In genomic region chr6:5214570-5215052, GRCh38 we compare ENCODE assay signal across 8 cellular contexts. TPM values are rescaled to one million over a fixed set of nuclear protein-coding genes. Genes with fewer than 3 reads are reported as not detected.
DNase-seq lines count a peak whose midpoint lies in the region; ATAC-seq, FAIRE-seq and TF ChIP-seq lines count a peak whose summit lies in the region.

No MANE protein-coding gene starts in this region.

- H3K79me2 ChIP-seq in HCT116 (ENCODE audit: insufficient read depth, low read length): no peaks in the 10 kb centered on the region

- H3K27ac ChIP-seq in HCT116 (ENCODE audit: low read depth, low read length): no peak overlapping the region
- H3K27ac ChIP-seq in gastrocnemius medialis: no peak overlapping the region

- peaks cover 18% of the 10 kb centered on the region for H3K36me3 ChIP-seq in BE2C
- H3K36me3 ChIP-seq in HCT116 (ENCODE audit: control insufficient read depth in 1 of 2, insufficient read depth in 2 of 2, low read length in 2 of 2): peaks cover 2 to 5% of the 10 kb centered on the region in 2 experiments; a peak in 1 of 4 replicates
- peaks cover 0 to 5% of the 10 kb centered on the region in 2 donors for H3K36me3 ChIP-seq in gastrocnemius medialis

- no peak overlapping the region for H3K4me2 ChIP-seq in HCT116 (ENCODE audit: low read length)

- H3K27me3 ChIP-seq in BE2C (no peaks in the 10 kb centered on the region), HCT116 (ENCODE audit: insufficient read depth, low read length) (no peaks in the 10 kb centered on the region), gastrocnemius medialis (no peaks in the 10 kb centered on the region)

- ATAC-seq in HCT116 (peak; percentile 98), gastrocnemius medialis (no peak), GM19324 (IDR thresholded peaks at IDR 0.05; ENCODE audit: low FRiP score, unreplicated experiment) (no peak)

- no peaks in the 10 kb centered on the region for H3K9me2 ChIP-seq in HCT116 (ENCODE audit: insufficient read depth)

- no peak overlapping the region for H3K9ac ChIP-seq in HCT116 (ENCODE audit: low read length)

- in situ Hi-C loops in gastrocnemius medialis (cut with MboI; ENCODE audit: low sequenced_read_pairs in 4 of 4): no loop called here

- H4K20me1 ChIP-seq in HCT116 (ENCODE audit: insufficient read depth): no peaks in the 10 kb centered on the region

- DNase-seq in BE2C (peak; percentile 69), HCT116 (ENCODE audit: low read depth, low spot score) (peak; percentile 4), globus pallidus (ENCODE audit: low spot score) (peak; percentile 54), gastrocnemius medialis (no peak), activated gamma-delta T cell treated with Interleukin-2 at 50 U/mL for 16 hours (no peak), GM12892 (ENCODE audit: insufficient read length) (no peak)

- BruUV-seq in HCT116 (replicated peaks; lab: Mats Ljungman, UMichigan): no TSS peak

- POLR2A ChIA-PET in HCT116 (lab: Charles Lee): no interaction called here

- intact Hi-C loops in HCT116 (cut with micrococcal nuclease): loop anchor here (1.0 to 2.0 kb wide), 3 partner anchors 89 to 188 kb away; no protein-coding TSS in a partner anchor
- intact Hi-C loops in gastrocnemius medialis (cut with DNase I; ENCODE audit: low total_unique reads): loop anchor here (1.0 to 5.0 kb wide), 2 partner anchors 89 to 188 kb away; no protein-coding TSS in a partner anchor

- no peaks in the 10 kb centered on the region for H3K9me3 ChIP-seq in BE2C
- H3K9me3 ChIP-seq in HCT116 (ENCODE audit: control insufficient read depth in 1 of 2, insufficient read depth in 1 of 2, low read depth in 1 of 2, low read length in 2 of 2): no peaks in the 10 kb centered on the region
- H3K9me3 ChIP-seq in gastrocnemius medialis: no peaks in the 10 kb centered on the region

- RAD21 ChIA-PET in HCT116 (lab: Charles Lee; ENCODE audit: low non-redundant PET in 1 of 2, low total read pairs in 2 of 2, uncharacterized antibody in 2 of 2, unreplicated experiment in 2 of 2): no interaction called here

- CTCF ChIA-PET in HCT116 (lab: Charles Lee): interaction anchor here (0.7 to 1.1 kb wide), 5 partner anchors 9 to 165 kb away, joined by 3 to 4 read pairs (median 3); no protein-coding TSS in a partner anchor

- peak; percentile 85 for TF ChIP-seq RAD21 in HCT116 (IDR thresholded peaks at IDR 0.05; ENCODE audit: low read depth)

- TF ChIP-seq POLR2A in HCT116 (IDR thresholded peaks at IDR 0.05; ENCODE audit: borderline replicate concordance, extremely low read depth, insufficient read depth, insufficient read length): no peak
- no peak for TF ChIP-seq POLR2A in gastrocnemius medialis (IDR thresholded peaks at IDR 0.05)
- no peak for TF ChIP-seq POLR2A in GM12892 (IDR thresholded peaks at IDR 0.05; ENCODE audit: low read depth, low read length)

- FAIRE-seq in GM12892 (lab: Jason Lieb, UNC): no peak

- TF ChIP-seq CTCF in BE2C (IDR thresholded peaks at IDR 0.05; ENCODE audit: low read depth, low read length) (peak; percentile 76), HCT116 (IDR thresholded peaks at IDR 0.05 in 2 of 3, conservative IDR thresholded peaks at IDR 0.05 in 1 of 3; ENCODE audit: borderline replicate concordance in 1 of 3, insufficient read depth in 1 of 3, low read depth in 2 of 3, low read length in 2 of 3) (peak; percentile 75 to 85 (median 83)), WI38 (IDR thresholded peaks at IDR 0.05; ENCODE audit: low read depth, low read length) (peak; percentile 70), gastrocnemius medialis (IDR thresholded peaks at IDR 0.05 in 4 of 5, conservative IDR thresholded peaks at IDR 0.05 in 1 of 5) (peak; percentile 10 to 58 (median 19))

- H3K4me1 ChIP-seq in BE2C: peaks cover 10% of the 10 kb centered on the region
- H3K4me1 ChIP-seq in HCT116 (ENCODE audit: control insufficient read depth in 1 of 2, insufficient read depth in 2 of 2, low read length in 2 of 2): no peaks in the 10 kb centered on the region
- no peaks in the 10 kb centered on the region for H3K4me1 ChIP-seq in gastrocnemius medialis

- H2AFZ ChIP-seq in HCT116 (ENCODE audit: low read depth, low read length, poor library complexity, severe bottlenecking): no peak overlapping the region

- H3K4me3 ChIP-seq in BE2C (ENCODE audit: low read depth, low read length): no peak overlapping the region
- H3K4me3 ChIP-seq in HCT116 (replicated peaks in 1 of 2; ENCODE audit: low read depth in 1 of 2, low read length in 2 of 2): no peak overlapping the region
- no peak overlapping the region for H3K4me3 ChIP-seq in WI38 (ENCODE audit: low read depth, low read length)
- H3K4me3 ChIP-seq in gastrocnemius medialis: no peak overlapping the region

TF ChIP-seq in HCT116, 20 proteins besides CTCF, POLR2A, EP300 and RAD21:
- TF ChIP-seq ELF1 (IDR thresholded peaks at IDR 0.05; ENCODE audit: borderline replicate concordance, low read depth) (no peak), ZFX (IDR thresholded peaks at IDR 0.05) (no peak), SIN3A (IDR thresholded peaks at IDR 0.05; ENCODE audit: low read depth) (no peak), EGR1 (IDR thresholded peaks at IDR 0.05; ENCODE audit: low read depth) (no peak), SRF (IDR thresholded peaks at IDR 0.05; ENCODE audit: low read depth) (no peak)
TF ChIP-seq in HCT116: peak in this region for 0.

RNA-seq across cellular contexts. Expression of gene LYRM4, which starts 46.1 kb away (rescaled TPM):
- 41.9 TPM for polyA plus RNA-seq in BE2C (2012; ENCODE audit: insufficient read depth, insufficient read length, low read depth)
- total RNA-seq in HCT116 (2021; ENCODE audit: unreplicated experiment) (30.1 TPM), gastrocnemius medialis (10 to 100 TPM in 3 of 4 donors, 1 to 10 TPM in 1; 8.4 to 20.1 (median 12.2) TPM)
- polyA plus RNA-seq in HCT116 (2012): 19.7 and 20.0 TPM in 2 replicates
- 56.5 TPM for polyA plus RNA-seq in GM12892 (2012; ENCODE audit: missing spikeins)

RNA-seq across cellular contexts. Expression of gene FARS2, which starts 46.7 kb away (rescaled TPM):
- polyA plus RNA-seq in BE2C (2012; ENCODE audit: insufficient read depth, insufficient read length, low read depth): 14.3 TPM
- total RNA-seq in HCT116 (2021; ENCODE audit: unreplicated experiment): 13.8 TPM
- 6.3 and 9.6 TPM in 2 replicates for polyA plus RNA-seq in HCT116 (2012)
- total RNA-seq in gastrocnemius medialis: 10 to 100 TPM; 13.6 to 24.0 (median 15.8) TPM
- polyA plus RNA-seq in GM12892 (2012; ENCODE audit: missing spikeins): 14.9 TPM

Comparison
In these comparisons a context has a peak if more than half of its experiments do, and no peak if none do; other contexts are left out.
1. DNase-seq: peak in BE2C (single experiment), HCT116 (single experiment) and globus pallidus (single experiment); none in gastrocnemius medialis (0 of 2), activated gamma-delta T cell treated with Interleukin-2 at 50 U/mL for 16 hours (single experiment) and GM12892 (single experiment).
2. CTCF ChIP-seq: peak in every context shown above with its lines; median percentile 83 in HCT116; 76 in BE2C; 70 in WI38; 19 in gastrocnemius medialis.